In genomic region chr2:69567157-69567908, GRCh38 we compare ENCODE assay signal across 1 cellular context.
TF ChIP-seq lines count a peak whose summit lies in the region.

No MANE protein-coding gene starts in this region.

TF ChIP-seq in GM23338, 12 proteins besides CTCF, POLR2A, EP300 and RAD21 (continued from another document):
- TF ChIP-seq ZNF462 (CRISPR knock-in tag; IDR thresholded peaks at IDR 0.05), result no peak
- no peak for TF ChIP-seq STAT1 (IDR thresholded peaks at IDR 0.05; ENCODE audit: unreplicated experiment)
- TF ChIP-seq CREB1 (CRISPR knock-in tag; IDR thresholded peaks at IDR 0.05; ENCODE audit: low read depth), result no peak
